ENCODE assay signal across 28 cellular contexts in the genomic region with DNA sequence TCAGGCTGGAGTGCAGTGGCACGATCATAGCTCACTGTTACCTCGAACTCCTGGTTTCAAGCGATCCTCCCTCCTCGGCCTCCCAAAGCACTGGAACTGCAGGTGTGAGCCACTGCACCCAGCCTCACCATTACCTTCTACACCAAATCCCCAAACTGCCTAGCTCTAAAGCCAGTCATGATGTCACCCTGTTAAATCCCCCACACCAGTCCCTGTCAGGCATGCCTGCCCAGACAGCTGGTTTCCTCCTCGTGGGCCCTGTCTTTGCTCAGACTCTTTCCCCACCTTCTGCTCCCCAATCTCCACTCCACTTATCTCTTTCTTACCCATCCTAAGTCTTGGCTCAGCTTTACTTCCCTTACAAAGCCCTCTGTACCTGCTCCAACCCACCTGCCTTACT. TPM values are rescaled to one million over a fixed set of nuclear protein-coding genes. Genes with fewer than 3 reads are reported as not detected.
DNase-seq lines count a peak whose midpoint lies in the region; ATAC-seq and TF ChIP-seq lines count a peak whose summit lies in the region.
"Had no signal": no experiment of that assay in that cellular context is flagged by ENCODE, and none has a peak within 500 bp of the region (broad histone marks: within the 10 kb centered on the region; RNA-seq: fewer than 3 reads in every experiment).

No MANE protein-coding gene starts in this region.

- H3K27me3 ChIP-seq in RWPE2 (ENCODE audit: insufficient read depth, poor library complexity, severe bottlenecking) = no peaks in the 10 kb centered on the region
- H3K27me3 ChIP-seq in parathyroid adenoma (ENCODE audit: control insufficient read depth, insufficient read depth, low read length) = no peaks in the 10 kb centered on the region
- H3K27me3 ChIP-seq in esophagus squamous epithelium = peaks cover 0 to 5% (median 0%) of the 10 kb centered on the region in 4 donors
- H3K27me3 ChIP-seq: BLaER1 treated with 17β-estradiol and CSF1 and Interleukin-3, amounts not matched to agents 10 nM and 100 nM; pancreas; testis had no signal

- H3K9ac ChIP-seq in parathyroid adenoma = no peak overlapping the region
- H3K9ac ChIP-seq: BLaER1 treated with 17β-estradiol and CSF1 and Interleukin-3, amounts not matched to agents 10 nM and 100 nM had no signal

- H3K4me3 ChIP-seq in RWPE2 (ENCODE audit: severe bottlenecking) (no peak overlapping the region), parathyroid adenoma (ENCODE audit: low read depth, low read length) (no peak overlapping the region), esophagus squamous epithelium (no peak overlapping the region)
- H3K4me3 ChIP-seq: BLaER1 treated with 17β-estradiol and CSF1 and Interleukin-3, amounts not matched to agents 10 nM and 100 nM; pancreas; spleen; testis had no signal

- TF ChIP-seq POLR2A in esophagus squamous epithelium (IDR thresholded peaks at IDR 0.05) = no peak

- peak overlapping the region; percentile 40 for H3K27ac ChIP-seq in RWPE2 (ENCODE audit: poor library complexity, severe bottlenecking)
- no peak overlapping the region for H3K27ac ChIP-seq in parathyroid adenoma
- peak overlapping the region in 2 of 4 donors; percentile 6 to 46 for H3K27ac ChIP-seq in esophagus squamous epithelium
- H3K27ac ChIP-seq: BLaER1 treated with 17β-estradiol and CSF1 and Interleukin-3, amounts not matched to agents 10 nM and 100 nM; pancreas; spleen; testis had no signal

- TF ChIP-seq CTCF in RWPE2 (IDR thresholded peaks at IDR 0.05; ENCODE audit: poor library complexity, severe bottlenecking) (no peak), parathyroid adenoma (IDR thresholded peaks at IDR 0.05) (no peak), esophagus squamous epithelium (IDR thresholded peaks at IDR 0.05) (no peak)

- intact Hi-C loops in esophagus squamous epithelium (cut with DNase I) = no loop called here

- no peaks in the 10 kb centered on the region for H3K79me2 ChIP-seq in parathyroid adenoma

- H3K4me2 ChIP-seq in parathyroid adenoma (ENCODE audit: low read length) = no peak overlapping the region
- H3K4me2 ChIP-seq: BLaER1 treated with 17β-estradiol and CSF1 and Interleukin-3, amounts not matched to agents 10 nM and 100 nM had no signal

- no peaks in the 10 kb centered on the region for H3K36me3 ChIP-seq in RWPE2 (ENCODE audit: low read depth)
- H3K36me3 ChIP-seq in parathyroid adenoma (ENCODE audit: control insufficient read depth, insufficient read depth, low read length) = no peaks in the 10 kb centered on the region
- H3K36me3 ChIP-seq in esophagus squamous epithelium = no peaks in the 10 kb centered on the region
- H3K36me3 ChIP-seq: BLaER1 treated with 17β-estradiol and CSF1 and Interleukin-3, amounts not matched to agents 10 nM and 100 nM; pancreas; spleen had no signal

- WGBS in esophagus squamous epithelium, 2 donors = 68 to 76% methylated on average over 5 of the region's 5 CpGs

- H3K9me3 ChIP-seq in RWPE2 (ENCODE audit: severe bottlenecking) = no peaks in the 10 kb centered on the region
- H3K9me3 ChIP-seq in parathyroid adenoma (ENCODE audit: control insufficient read depth, low read length) = no peaks in the 10 kb centered on the region
- no peaks in the 10 kb centered on the region for H3K9me3 ChIP-seq in esophagus squamous epithelium
- H3K9me3 ChIP-seq: BLaER1 treated with 17β-estradiol and CSF1 and Interleukin-3, amounts not matched to agents 10 nM and 100 nM; pancreas; spleen; testis had no signal

- peak overlapping the region; percentile 20 for H2AFZ ChIP-seq in parathyroid adenoma

- ATAC-seq in GM19463 (IDR thresholded peaks at IDR 0.05; ENCODE audit: unreplicated experiment) (peak; percentile 48), RWPE2 (ENCODE audit: low read depth) (no peak), esophagus mucosa (peak; percentile 49)
- ATAC-seq: activated naive CD4-positive, alpha-beta T cell treated with anti-CD3 and anti-CD28 coated beads, Interleukin-2, amount 50 U/mL, for 72 hours; activated T-helper 17 cell treated with anti-CD3 and anti-CD28 coated beads, Interleukin-2, amount 50 U/mL, for 72 hours; left ventricle myocardium superior; natural killer cell; pancreas had no signal

- no peak for DNase-seq in RWPE2 (ENCODE audit: low spot score)
- DNase-seq in NCI-H69 (lab: John Stamatoyannopoulos, UW) = no peak
- no peak for DNase-seq in esophagus squamous epithelium (lab: John Stamatoyannopoulos, UW)
- DNase-seq in NCI-H774 (lab: John Stamatoyannopoulos, UW) = no peak
- no peak for DNase-seq in T1000 (lab: John Stamatoyannopoulos, UW)
- DNase-seq: activated CD4-positive, alpha-beta memory T cell treated with anti-CD3 and anti-CD28 coated beads, Interleukin-2, amount 10 ng/mL, durations not matched to agents 7 days and 5 days; activated CD8-positive, alpha-beta memory T cell treated with anti-CD3 and anti-CD28 coated beads, Interleukin-2, amount 50 U/mL, for 48 hours; effector CD4-positive, alpha-beta T cell; glutamatergic neuron; KBM-7; left ventricle myocardium superior; natural killer cell; NCI-H1105; NCI-H187 treated with DMSO at 0.1 percent for 48 hours; NCI-H2171; NCI-H510A treated with DMSO at 0.1 percent for 48 hours; pancreas; Right ventricle myocardium superior; spleen; stimulated activated CD4-positive, alpha-beta T cell treated with anti-CD3 and anti-CD28 coated beads, Interleukin-2, amount 100 ng/mL, for 24 hours; T-helper 2 cell; testis had no signal

- H3K4me1 ChIP-seq in RWPE2 (ENCODE audit: insufficient read depth, poor library complexity, severe bottlenecking) (peaks cover 24% of the 10 kb centered on the region), parathyroid adenoma (peaks cover 5% of the 10 kb centered on the region), esophagus squamous epithelium (peaks cover 0 to 6% (median 0%) of the 10 kb centered on the region in 3 donors)
- H3K4me1 ChIP-seq: pancreas, spleen, testis had no signal

RNA-seq across cellular contexts. Expression of a gene that starts 12.5 kb away (rescaled TPM):
- 24.6 TPM for total RNA-seq in esophagus mucosa
- total RNA-seq in esophagus squamous epithelium = 10 to 100 TPM; 23.4 to 36.7 (median 26.7) TPM

RNA-seq across cellular contexts. Expression of a gene that starts 58.8 kb away (rescaled TPM):
- total RNA-seq in esophagus mucosa = 16.1 TPM
- total RNA-seq in esophagus squamous epithelium = 10 to 100 TPM in 3 of 4 donors, 1 to 10 TPM in 1; 5.5 to 25.0 (median 17.5) TPM
